2 cellular contexts compared by ENCODE assay signal in genomic region chr1:33096358-33097005, GRCh38.
TF ChIP-seq lines count a peak whose summit lies in the region.

No MANE protein-coding gene starts in this region.

TF ChIP-seq in IMR-90, 13 proteins besides CTCF, POLR2A, EP300 and RAD21:
- TF ChIP-seq RCOR1 (IDR thresholded peaks at IDR 0.05; ENCODE audit: insufficient replicate concordance, low read length) (no peak), CHD1 (IDR thresholded peaks at IDR 0.05; ENCODE audit: low read depth, low read length) (no peak), ELK1 (IDR thresholded peaks at IDR 0.05; ENCODE audit: borderline replicate concordance, low read depth, low read length) (no peak), RFX5 (IDR thresholded peaks at IDR 0.05; ENCODE audit: low read depth, low read length) (no peak), MAZ (IDR thresholded peaks at IDR 0.05; ENCODE audit: borderline replicate concordance, low read depth, low read length) (no peak), FOS (IDR thresholded peaks at IDR 0.05; ENCODE audit: low read depth, low read length) (no peak), SMC3 (IDR thresholded peaks at IDR 0.05; ENCODE audit: low read depth, low read length) (no peak)

TF ChIP-seq in K562, 482 proteins besides CTCF, POLR2A, EP300 and RAD21:
- TF ChIP-seq MYC (IDR thresholded peaks at IDR 0.05; ENCODE audit: low read depth, low read length) (0 out of 2 replicates have a peak, but pooled peaks have one; percentile 17), MYC (CRISPR knock-in tag; IDR thresholded peaks at IDR 0.05; ENCODE audit: borderline replicate concordance, low read depth) (no peak), CBFA2T3 (IDR thresholded peaks at IDR 0.05) (peak; percentile 39; the same call in 1 of the 2 replicates), NR0B1 (IDR thresholded peaks at IDR 0.05; ENCODE audit: partially characterized antibody) (no peak), ZNF780A (CRISPR knock-in tag; IDR thresholded peaks at IDR 0.05) (no peak)
